ENCODE assay signal across 8 cellular contexts in the genomic region with DNA sequence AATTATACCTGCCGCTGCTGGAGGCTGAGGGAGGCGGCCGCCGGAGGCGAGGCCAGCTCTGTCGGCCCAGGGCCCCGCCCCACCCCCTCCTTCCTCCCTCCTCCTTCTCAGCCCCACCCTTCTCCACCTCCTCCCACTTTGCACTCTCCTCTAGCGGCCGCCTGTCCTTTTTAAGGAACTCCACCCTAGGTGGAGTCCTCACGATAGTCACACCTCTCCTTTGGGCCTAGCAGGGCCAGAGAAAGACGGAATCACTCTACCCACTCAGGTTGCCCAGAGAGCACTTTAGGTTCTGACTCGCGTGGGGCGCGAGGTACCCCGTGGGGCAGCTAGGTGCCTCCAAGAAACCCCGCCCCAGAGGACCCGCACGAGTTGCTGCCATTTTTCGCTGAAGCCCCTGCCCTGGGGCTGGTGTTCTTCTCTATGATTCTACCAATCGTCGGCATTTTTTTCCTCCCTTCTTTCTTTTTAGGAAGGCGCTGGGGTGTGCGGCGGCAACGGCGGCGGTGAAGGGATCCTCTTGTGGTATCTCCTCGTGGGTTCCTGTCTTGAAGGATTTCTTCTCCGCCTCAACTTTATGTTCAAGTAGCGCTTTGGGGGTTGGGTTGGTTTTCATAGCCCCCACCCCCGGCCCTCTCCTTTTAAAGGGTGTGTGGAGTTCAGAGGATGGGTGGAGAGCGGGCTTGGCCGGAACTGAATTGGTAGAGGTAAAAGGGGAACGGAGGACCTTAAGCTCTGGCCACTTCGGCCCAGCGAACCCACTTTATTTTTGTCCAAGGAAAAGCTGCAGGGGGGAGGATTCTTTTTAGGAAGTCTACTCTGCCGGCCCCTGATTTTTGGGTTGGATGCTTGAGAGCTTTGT. TPM values are rescaled to one million over a fixed set of nuclear protein-coding genes. Genes with fewer than 3 reads are reported as not detected.
DNase-seq lines count a peak whose midpoint lies in the region; ATAC-seq and TF ChIP-seq lines count a peak whose summit lies in the region.

KLF8 (plus strand) TSS at position 136 of the 862 bp plus-strand sequence. CDS start 979 bp downstream, outside the sequence.

- H3K9me3 Mint-ChIP-seq in Calu3 (ENCODE audit: low read depth, unreplicated experiment): no peaks in the 10 kb centered on the region
- H3K9me3 Mint-ChIP-seq in IgD-negative memory B cell: no peaks in the 10 kb centered on the region
- no peaks in the 10 kb centered on the region for H3K9me3 Mint-ChIP-seq in activated T-helper 17 cell treated with anti-CD3 and anti-CD28 coated beads, Interleukin-2, amount 50 U/mL, for 72 hours
- H3K9me3 Mint-ChIP-seq in progenitor cell of endocrine pancreas (ENCODE audit: low read depth): peaks cover 7% of the 10 kb centered on the region

- H3K36me3 Mint-ChIP-seq in Calu3 (ENCODE audit: insufficient read depth, unreplicated experiment) (no peaks in the 10 kb centered on the region), IgD-negative memory B cell (no peaks in the 10 kb centered on the region), progenitor cell of endocrine pancreas (ENCODE audit: insufficient read depth) (no peaks in the 10 kb centered on the region)
- no peaks in the 10 kb centered on the region for H3K36me3 Mint-ChIP-seq in activated T-helper 17 cell treated with anti-CD3 and anti-CD28 coated beads, Interleukin-2, amount 50 U/mL, for 72 hours (ENCODE audit: low read depth)

- peak; percentile 21 for DNase-seq in Calu3
- DNase-seq in head of caudate nucleus: peak in 31 of 42 donors; percentile 3 to 62 (median 20)
- no peak for DNase-seq in progenitor cell of endocrine pancreas (ENCODE audit: low spot score, unreplicated experiment)
- DNase-seq in T1000 (lab: John Stamatoyannopoulos, UW): no peak
- DNase-seq in NCI-H510A treated with DMSO at 0.1 percent for 48 hours (lab: John Stamatoyannopoulos, UW): no peak

- H3K4me1 Mint-ChIP-seq in Calu3 (ENCODE audit: low read depth, unreplicated experiment) (peaks cover 6% of the 10 kb centered on the region), IgD-negative memory B cell (peaks cover 8 to 29% (median 16%) of the 10 kb centered on the region in 3 donors), progenitor cell of endocrine pancreas (ENCODE audit: low read depth) (peaks cover 1% of the 10 kb centered on the region)
- peaks cover 8% of the 10 kb centered on the region for H3K4me1 Mint-ChIP-seq in activated T-helper 17 cell treated with anti-CD3 and anti-CD28 coated beads, Interleukin-2, amount 50 U/mL, for 72 hours

- no TSS peak for BruUV-seq in Calu3 (replicated peaks; lab: Mats Ljungman, UMichigan)

- CTCF ChIA-PET in Calu3 (lab: Charles Lee): interaction anchor here (0.6 kb wide), 1 partner anchor 123 kb away, joined by 3 read pairs; no protein-coding TSS in a partner anchor

- intact Hi-C loops in Calu3 (cut with micrococcal nuclease; ENCODE audit: unreplicated experiment): no loop called here
- intact Hi-C loops in head of caudate nucleus (cut with DNase I): no loop called here

- no peak for TF ChIP-seq CTCF in Calu3 (IDR thresholded peaks at IDR 0.05; ENCODE audit: unreplicated experiment)
- TF ChIP-seq CTCF in progenitor cell of endocrine pancreas (IDR thresholded peaks at IDR 0.05; ENCODE audit: unreplicated experiment): no peak

- H3K4me3 Mint-ChIP-seq in Calu3 (ENCODE audit: low read depth, unreplicated experiment) (no peak within 1 kb of the TSS), IgD-negative memory B cell (peak within 1 kb of the TSS; percentile 82 to 98 (median 93)), progenitor cell of endocrine pancreas (ENCODE audit: low read depth) (peak within 1 kb of the TSS; percentile 61)
- H3K4me3 Mint-ChIP-seq in activated T-helper 17 cell treated with anti-CD3 and anti-CD28 coated beads, Interleukin-2, amount 50 U/mL, for 72 hours: peak within 1 kb of the TSS; percentile 84

- no peaks in the 10 kb centered on the region for H3K27me3 Mint-ChIP-seq in Calu3 (ENCODE audit: unreplicated experiment)
- no peaks in the 10 kb centered on the region for H3K27me3 Mint-ChIP-seq in IgD-negative memory B cell
- H3K27me3 Mint-ChIP-seq in activated T-helper 17 cell treated with anti-CD3 and anti-CD28 coated beads, Interleukin-2, amount 50 U/mL, for 72 hours: no peaks in the 10 kb centered on the region
- H3K27me3 Mint-ChIP-seq in progenitor cell of endocrine pancreas: peaks cover 29% of the 10 kb centered on the region

- H3K27ac Mint-ChIP-seq in Calu3 (ENCODE audit: unreplicated experiment) (no peak within 1 kb of the TSS), IgD-negative memory B cell (peak within 1 kb of the TSS; percentile 49 to 88 (median 86)), progenitor cell of endocrine pancreas (no peak within 1 kb of the TSS)
- peak within 1 kb of the TSS; percentile 79 for H3K27ac Mint-ChIP-seq in activated T-helper 17 cell treated with anti-CD3 and anti-CD28 coated beads, Interleukin-2, amount 50 U/mL, for 72 hours

- peak; percentile 80 for ATAC-seq in GM21367 (IDR thresholded peaks at IDR 0.05; ENCODE audit: unreplicated experiment)
- ATAC-seq in activated T-helper 17 cell treated with anti-CD3 and anti-CD28 coated beads, Interleukin-2, amount 50 U/mL, for 72 hours (replicated peaks): peak; percentile 83

RNA-seq across cellular contexts. Expression of gene KLF8, which starts in this region (rescaled TPM):
- 0.66 and 0.83 TPM in 2 replicates for total RNA-seq in Calu3 (2022)
- 13.6 TPM for polyA plus RNA-seq in IgD-negative memory B cell
- total RNA-seq in activated T-helper 17 cell treated with anti-CD3 and anti-CD28 coated beads, Interleukin-2, amount 50 U/mL, for 72 hours: 10 to 100 TPM in 1 of 2 donors, 1 to 10 TPM in 1; 7.3 to 10.9 TPM
- total RNA-seq in progenitor cell of endocrine pancreas: 4.7 and 4.8 TPM in 2 replicates

Comparison
In these comparisons a context has a peak if more than half of its experiments do, and no peak if none do; other contexts are left out.
1. Peak in DNase-seq in Calu3; RNA of the gene not detected or under 1 TPM.
2. DNase-seq: peak in head of caudate nucleus (31 of 42); none in progenitor cell of endocrine pancreas (single experiment), T1000 (single experiment) and NCI-H510A treated with DMSO at 0.1 percent for 48 hours (single experiment).
3. H3K27ac Mint-ChIP-seq: peak in IgD-negative memory B cell (3 of 3) and activated T-helper 17 cell treated with anti-CD3 and anti-CD28 coated beads, Interleukin-2, amount 50 U/mL, for 72 hours (single experiment); none in Calu3 (single experiment) and progenitor cell of endocrine pancreas (single experiment).